Comparison of ENCODE assay signal across 13 cellular contexts in genomic region chr2:236659758-236660150, GRCh38.
DNase-seq lines count a peak whose midpoint lies in the region; FAIRE-seq and TF ChIP-seq lines count a peak whose summit lies in the region.
"Had no signal": no experiment of that assay in that cellular context is flagged by ENCODE, and none has a peak within 500 bp of the region (broad histone marks: within the 10 kb centered on the region; RNA-seq: fewer than 3 reads in every experiment).

No MANE protein-coding gene starts in this region.

- FAIRE-seq in bronchial epithelial cell (lab: Jason Lieb, UNC): peak; percentile 13
- FAIRE-seq: endothelial cell of umbilical vein, HepG2 had no signal

- H3K4me3 ChIP-seq in bronchial epithelial cell (ENCODE audit: low read depth, low read length): no peak overlapping the region
- H3K4me3 ChIP-seq: skin epidermis had no signal

- no peak overlapping the region for H3K4me3 Mint-ChIP-seq in nephron
- H3K4me3 Mint-ChIP-seq: activated naive CD8-positive, alpha-beta T cell treated with anti-CD3 and anti-CD28 coated beads, Interleukin-2, amount 50 U/mL, for 24 hours; memory B cell had no signal

- DNase-seq in EH (ENCODE audit: low read depth): peak; percentile 44
- peak; percentile 14 for DNase-seq in NCI-H2107 (lab: John Stamatoyannopoulos, UW)
- peak; percentile 71 for DNase-seq in bronchial epithelial cell (ENCODE audit: low read depth)
- DNase-seq in stimulated activated CD4-positive, alpha-beta T cell treated with anti-CD3 and anti-CD28 coated beads, Interleukin-12 subunit alpha, Interleukin-12 subunit beta, amount 100 ng/mL, for 4 hours: no peak
- no peak for DNase-seq in SW 1271 (lab: John Stamatoyannopoulos, UW)
- no peak for DNase-seq in SHP77 treated with DMSO at 0.1 percent for 48 hours (lab: John Stamatoyannopoulos, UW)
- no peak for DNase-seq in stimulated activated CD4-positive, alpha-beta T cell treated with anti-CD3 and anti-CD28 coated beads, Interleukin-2, amount 100 ng/mL, for 24 hours
- DNase-seq: activated naive CD8-positive, alpha-beta T cell treated with anti-CD3 and anti-CD28 coated beads, Interleukin-2, amount 50 U/mL, for 24 hours had no signal

- H3K36me3 ChIP-seq in bronchial epithelial cell (ENCODE audit: control insufficient read depth, insufficient read depth, low read length): no peaks in the 10 kb centered on the region

- H3K4me1 Mint-ChIP-seq in nephron: peaks cover 54% of the 10 kb centered on the region
- H3K4me1 Mint-ChIP-seq: activated naive CD8-positive, alpha-beta T cell treated with anti-CD3 and anti-CD28 coated beads, Interleukin-2, amount 50 U/mL, for 24 hours; memory B cell had no signal

- H3K27ac Mint-ChIP-seq in nephron: peak overlapping the region in 2 of 3 experiments; percentile 33 to 65
- H3K27ac Mint-ChIP-seq: activated naive CD8-positive, alpha-beta T cell treated with anti-CD3 and anti-CD28 coated beads, Interleukin-2, amount 50 U/mL, for 24 hours; memory B cell had no signal

- no peaks in the 10 kb centered on the region for H3K27me3 ChIP-seq in bronchial epithelial cell (ENCODE audit: control insufficient read depth, insufficient read depth, low read length)

- peaks cover 2% of the 10 kb centered on the region for H3K9me3 Mint-ChIP-seq in nephron
- H3K9me3 Mint-ChIP-seq: activated naive CD8-positive, alpha-beta T cell treated with anti-CD3 and anti-CD28 coated beads, Interleukin-2, amount 50 U/mL, for 24 hours; memory B cell had no signal

- H3K36me3 Mint-ChIP-seq in nephron (ENCODE audit: low read depth): no peaks in the 10 kb centered on the region
- H3K36me3 Mint-ChIP-seq: memory B cell had no signal

- peaks cover 10% of the 10 kb centered on the region for H3K27me3 Mint-ChIP-seq in nephron (ENCODE audit: low read depth)

- TF ChIP-seq CTCF in bronchial epithelial cell (IDR thresholded peaks at IDR 0.05; ENCODE audit: insufficient read depth, low read length, severe bottlenecking): no peak
- no peak for TF ChIP-seq CTCF in nephron (IDR thresholded peaks at IDR 0.05; ENCODE audit: unreplicated experiment in 3 of 3)

Comparison
In these comparisons a context has a peak if more than half of its experiments do, and no peak if none do; other contexts are left out.
1. DNase-seq: peak in EH (single experiment), NCI-H2107 (single experiment) and bronchial epithelial cell (single experiment); none in stimulated activated CD4-positive, alpha-beta T cell treated with anti-CD3 and anti-CD28 coated beads, Interleukin-12 subunit alpha, Interleukin-12 subunit beta, amount 100 ng/mL, for 4 hours (single experiment), SW 1271 (0 of 2), SHP77 treated with DMSO at 0.1 percent for 48 hours (single experiment) and stimulated activated CD4-positive, alpha-beta T cell treated with anti-CD3 and anti-CD28 coated beads, Interleukin-2, amount 100 ng/mL, for 24 hours (0 of 2).